In the genomic region with DNA sequence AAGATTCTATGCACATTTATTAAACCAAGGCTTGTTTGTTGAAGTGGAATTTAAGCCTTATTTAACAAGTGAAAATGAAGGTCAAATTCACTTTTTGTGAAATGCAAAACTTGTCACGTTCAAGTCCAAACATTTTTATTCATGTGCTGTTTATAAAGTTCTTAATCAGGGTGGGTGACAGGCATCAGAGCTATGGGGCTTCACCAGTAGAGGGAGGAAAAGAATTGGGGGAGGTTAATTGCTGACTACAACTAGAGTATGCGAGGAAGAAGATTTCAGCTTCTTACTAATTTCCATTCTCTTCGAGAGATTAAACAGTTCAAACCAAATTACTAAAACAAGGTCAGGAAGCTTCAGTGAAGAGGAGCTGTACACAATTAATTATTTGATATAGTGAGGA, we compare ENCODE assay signal across 14 cellular contexts. TPM values are rescaled to one million over a fixed set of nuclear protein-coding genes. Genes with fewer than 3 reads are reported as not detected.
DNase-seq lines count a peak whose midpoint lies in the region; ATAC-seq, FAIRE-seq and TF ChIP-seq lines count a peak whose summit lies in the region.
"Had no signal": no experiment of that assay in that cellular context is flagged by ENCODE, and none has a peak within 500 bp of the region (broad histone marks: within the 10 kb centered on the region; RNA-seq: fewer than 3 reads in every experiment).

No MANE protein-coding gene starts in this region.

- TF ChIP-seq POLR2A in A549 (IDR thresholded peaks at IDR 0.05; ENCODE audit: low read length) (no peak), lower leg skin (IDR thresholded peaks at IDR 0.05) (no peak)

- H3K9me3 ChIP-seq in A549 (no peaks in the 10 kb centered on the region), heart right ventricle (no peaks in the 10 kb centered on the region), aorta (ENCODE audit: control insufficient read depth, low read length) (no peaks in the 10 kb centered on the region), SJCRH30 (replicated peaks) (no peaks in the 10 kb centered on the region)

- H3K4me1 ChIP-seq in A549 (peaks cover 25% of the 10 kb centered on the region), heart right ventricle (peaks cover 0 to 14% (median 9%) of the 10 kb centered on the region in 9 donors), aorta (ENCODE audit: control insufficient read depth in 1 of 2, insufficient read depth in 2 of 2, low read length in 2 of 2) (no peaks in the 10 kb centered on the region), SJCRH30 (no peaks in the 10 kb centered on the region)

- TF ChIP-seq EP300 in A549 (IDR thresholded peaks at IDR 0.05): no peak

- intact Hi-C loops in heart right ventricle (cut with DNase I): no loop called here
- intact Hi-C loops in aorta (cut with DNase I): no loop called here
- intact Hi-C loops in lower leg skin (cut with DNase I; ENCODE audit: low total_unique reads): no loop called here

- peak overlapping the region in 1 of 2 experiments; percentile 69; a peak in 3 of 6 replicates for H3K27ac ChIP-seq in A549
- H3K27ac ChIP-seq in angular gyrus (ENCODE audit: low read depth, low read length): peak overlapping the region; percentile 43
- peak overlapping the region in 6 of 10 donors; percentile 31 to 58 (median 52) for H3K27ac ChIP-seq in heart right ventricle
- H3K27ac ChIP-seq in aorta (ENCODE audit: low read depth in 1 of 2, low read length in 2 of 2): no peak overlapping the region
- H3K27ac ChIP-seq in SJCRH30: no peak overlapping the region
- H3K27ac ChIP-seq: epithelial cell of prostate had no signal

- peak; percentile 74 to 79 for ATAC-seq in A549
- peak in 2 of 8 donors; percentile 53 to 64 for ATAC-seq in heart right ventricle
- ATAC-seq in aorta (ENCODE audit: low FRiP score): no peak
- no peak for ATAC-seq in HG03378 (IDR thresholded peaks at IDR 0.05; ENCODE audit: unreplicated experiment)
- ATAC-seq: activated CD4-positive, CD25-positive, alpha-beta regulatory T cell treated with anti-CD3 and anti-CD28 coated beads, Interleukin-2, amount 50 U/mL, for 24 hours had no signal

- H3K36me3 ChIP-seq in H7 (replicated peaks; ENCODE audit: control insufficient read depth, insufficient read depth, low read length) (no peaks in the 10 kb centered on the region), heart right ventricle (no peaks in the 10 kb centered on the region), aorta (ENCODE audit: control insufficient read depth in 1 of 2, insufficient read depth in 2 of 2, low read length in 1 of 2) (no peaks in the 10 kb centered on the region), SJCRH30 (no peaks in the 10 kb centered on the region)

- peak in 1 of 2 experiments; percentile 20; a peak in 1 of 5 replicates for TF ChIP-seq RAD21 in A549 (conservative IDR thresholded peaks at IDR 0.05 in 1 of 2, IDR thresholded peaks at IDR 0.05 in 1 of 2)

- H3K4me3 ChIP-seq in A549: no peak overlapping the region
- H3K4me3 ChIP-seq in H7 (ENCODE audit: insufficient read depth, low read depth, low read length): no peak overlapping the region
- no peak overlapping the region for H3K4me3 ChIP-seq in heart right ventricle
- no peak overlapping the region for H3K4me3 ChIP-seq in aorta (ENCODE audit: low read length in 2 of 2)
- H3K4me3 ChIP-seq in lower leg skin (ENCODE audit: low read depth, poor library complexity, severe bottlenecking): no peak overlapping the region
- H3K4me3 ChIP-seq in SJCRH30: no peak overlapping the region

- CTCF ChIA-PET in A549 (lab: Yijun Ruan, JAX): interaction anchor here (0.7 to 2.7 kb wide), 12 partner anchors 8 to 79 kb away, joined by 3 to 9 read pairs (median 4); no protein-coding TSS in a partner anchor

- H3K4me2 ChIP-seq in A549: peak overlapping the region; percentile 5; the same call in 2 of the 3 replicates

- POLR2A ChIA-PET in A549 (lab: Yijun Ruan, JAX): no interaction called here

- peak; percentile 73 for FAIRE-seq in A549 (lab: Jason Lieb, UNC)

- H3K27me3 ChIP-seq in H7 (ENCODE audit: control insufficient read depth, insufficient read depth, low read length) (no peaks in the 10 kb centered on the region), heart right ventricle (no peaks in the 10 kb centered on the region), aorta (ENCODE audit: control insufficient read depth in 1 of 2, insufficient read depth in 2 of 2, low read length in 1 of 2) (no peaks in the 10 kb centered on the region), SJCRH30 (no peaks in the 10 kb centered on the region)

- WGBS in A549 (ENCODE audit: missing lambda C conversion rate): 48% methylated on average over 3 of the region's 3 CpGs
- 56 to 65% methylated on average over 3 of the region's 3 CpGs for WGBS in heart right ventricle, 2 donors
- WGBS in aorta, 2 donors: 46 to 49% methylated on average over 3 of the region's 3 CpGs
- 66 to 71% methylated on average over 3 of the region's 3 CpGs for WGBS in lower leg skin, 2 donors

- TF ChIP-seq CTCF in A549 (IDR thresholded peaks at IDR 0.05) (peak; percentile 28; the same call in 1 of the 3 replicates), heart right ventricle (IDR thresholded peaks at IDR 0.05) (peak in 6 of 9 donors; percentile 18 to 43 (median 34)), lower leg skin (IDR thresholded peaks at IDR 0.05) (no peak)

- DNase-seq in A549 (ENCODE audit: low read depth in 1 of 2, low spot score in 1 of 2): peak in 1 of 2 experiments; percentile 51
- peak; percentile 70 for DNase-seq in H7
- no peak for DNase-seq in heart right ventricle
- no peak for DNase-seq in aorta
- DNase-seq in lower leg skin (ENCODE audit: low spot score in 2 of 2): no peak
- no peak for DNase-seq in SJCRH30
- DNase-seq: activated naive CD4-positive, alpha-beta T cell treated with anti-CD3 and anti-CD28 coated beads for 36 hours; CD4-positive, alpha-beta T cell; MM.1S; stimulated activated naive CD4-positive, alpha-beta T cell had no signal

TF ChIP-seq in A549, 52 proteins besides CTCF, POLR2A, EP300 and RAD21 (continues in another document):
- no peak for TF ChIP-seq EHMT2 (IDR thresholded peaks at IDR 0.05; ENCODE audit: low read depth)
- TF ChIP-seq RFX5 (IDR thresholded peaks at IDR 0.05): no peak
- TF ChIP-seq, protein P1, sequence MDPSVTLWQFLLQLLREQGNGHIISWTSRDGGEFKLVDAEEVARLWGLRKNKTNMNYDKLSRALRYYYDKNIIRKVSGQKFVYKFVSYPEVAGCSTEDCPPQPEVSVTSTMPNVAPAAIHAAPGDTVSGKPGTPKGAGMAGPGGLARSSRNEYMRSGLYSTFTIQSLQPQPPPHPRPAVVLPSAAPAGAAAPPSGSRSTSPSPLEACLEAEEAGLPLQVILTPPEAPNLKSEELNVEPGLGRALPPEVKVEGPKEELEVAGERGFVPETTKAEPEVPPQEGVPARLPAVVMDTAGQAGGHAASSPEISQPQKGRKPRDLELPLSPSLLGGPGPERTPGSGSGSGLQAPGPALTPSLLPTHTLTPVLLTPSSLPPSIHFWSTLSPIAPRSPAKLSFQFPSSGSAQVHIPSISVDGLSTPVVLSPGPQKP (IDR thresholded peaks at IDR 0.05; ENCODE audit: low read depth, low read length): no peak
- no peak for TF ChIP-seq HOXB13 (CRISPR knock-in tag; IDR thresholded peaks at IDR 0.05; ENCODE audit: low read depth)
- no peak for TF ChIP-seq NPAS2 (CRISPR knock-in tag; IDR thresholded peaks at IDR 0.05; ENCODE audit: borderline replicate concordance)
- no peak for TF ChIP-seq HEYL (CRISPR knock-in tag; IDR thresholded peaks at IDR 0.05)
- TF ChIP-seq TP53 (CRISPR knock-in tag; IDR thresholded peaks at IDR 0.05): no peak
- no peak for TF ChIP-seq FOXS1 (CRISPR knock-in tag; IDR thresholded peaks at IDR 0.05)
- TF ChIP-seq, protein P2, sequence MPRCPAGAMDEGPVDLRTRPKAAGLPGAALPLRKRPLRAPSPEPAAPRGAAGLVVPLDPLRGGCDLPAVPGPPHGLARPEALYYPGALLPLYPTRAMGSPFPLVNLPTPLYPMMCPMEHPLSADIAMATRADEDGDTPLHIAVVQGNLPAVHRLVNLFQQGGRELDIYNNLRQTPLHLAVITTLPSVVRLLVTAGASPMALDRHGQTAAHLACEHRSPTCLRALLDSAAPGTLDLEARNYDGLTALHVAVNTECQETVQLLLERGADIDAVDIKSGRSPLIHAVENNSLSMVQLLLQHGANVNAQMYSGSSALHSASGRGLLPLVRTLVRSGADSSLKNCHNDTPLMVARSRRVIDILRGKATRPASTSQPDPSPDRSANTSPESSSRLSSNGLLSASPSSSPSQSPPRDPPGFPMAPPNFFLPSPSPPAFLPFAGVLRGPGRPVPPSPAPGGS (IDR thresholded peaks at IDR 0.05): no peak
- TF ChIP-seq ZNF302 (CRISPR knock-in tag; IDR thresholded peaks at IDR 0.05): no peak

RNA-seq across cellular contexts. Expression of a gene that starts 9.7 kb away (rescaled TPM):
- 10.4 and 12.6 TPM in 2 replicates for polyA plus RNA-seq in A549 (2011; rRNA removed)
- 21.3 and 23.1 TPM in 2 replicates for polyA plus RNA-seq in A549 (2012; cell fraction: cytosol; rRNA removed)
- 93.2 and 98.3 TPM in 2 replicates for polyA plus RNA-seq in A549 (2012; cell fraction: nucleus; rRNA removed)
- polyA plus RNA-seq in A549 (2017; fragmentation: RNase III; extraction: RNeasy Plus Mini Kit Qiagen cat#74134 plus additional on column Dnase treatment): 18.5 to 25.1 TPM (median 19.3 TPM) in 3 replicates
- 8.8 and 11.1 TPM in 2 replicates for polyA minus RNA-seq in A549 (2011; rRNA and poly(A)+ RNA removed)
- total RNA-seq in H7 (2014; rRNA removed; shearing (Covaris generic)): 2.1 and 2.2 TPM in 2 replicates
- total RNA-seq in heart right ventricle: 10 to 100 TPM in 4 of 10 donors, 1 to 10 TPM in 6; 6.6 to 15.5 (median 9.5) TPM
- polyA plus RNA-seq in heart right ventricle: 10 to 100 TPM; 17.6 to 19.8 TPM
- total RNA-seq in aorta: 10 to 100 TPM in 1 of 2 donors, 1 to 10 TPM in 1; 10.0 to 16.4 TPM
- 10 to 100 TPM; 10.8 to 28.3 TPM for polyA plus RNA-seq in aorta
- 10 to 100 TPM in 2 of 4 donors, 1 to 10 TPM in 2; 2.1 to 12.2 (median 7.8) TPM for total RNA-seq in lower leg skin
- total RNA-seq in SJCRH30 (2014; rRNA removed; shearing (Covaris generic)): 5.8 and 5.9 TPM in 2 replicates

RNA-seq across cellular contexts. Expression of a gene that starts 24.2 kb away (rescaled TPM):
- 8.5 and 10.8 TPM in 2 replicates for polyA plus RNA-seq in A549 (2011; rRNA removed)
- 8.6 and 8.8 TPM in 2 replicates for polyA plus RNA-seq in A549 (2012; cell fraction: cytosol; rRNA removed)
- polyA plus RNA-seq in A549 (2012; cell fraction: nucleus; rRNA removed): 30.0 and 37.7 TPM in 2 replicates
- 6.0 to 7.9 TPM (median 7.2 TPM) in 3 replicates for polyA plus RNA-seq in A549 (2017; fragmentation: RNase III; extraction: RNeasy Plus Mini Kit Qiagen cat#74134 plus additional on column Dnase treatment)
- polyA minus RNA-seq in A549 (2011; rRNA and poly(A)+ RNA removed): 6.5 and 7.9 TPM in 2 replicates
- total RNA-seq in H7 (2014; rRNA removed; shearing (Covaris generic)): 14.9 and 18.9 TPM in 2 replicates
- 10 to 100 TPM in 1 of 10 donors, 1 to 10 TPM in 9; 7.0 to 12.8 (median 8.4) TPM for total RNA-seq in heart right ventricle
- 10 to 100 TPM in 1 of 2 donors, 1 to 10 TPM in 1; 3.8 to 13.4 TPM for polyA plus RNA-seq in heart right ventricle
- 10 to 100 TPM in 1 of 2 donors, 1 to 10 TPM in 1; 7.7 to 13.1 TPM for total RNA-seq in aorta
- polyA plus RNA-seq in aorta: 1 to 10 TPM; 6.0 to 8.4 TPM
- 10 to 100 TPM; 10.7 to 15.2 (median 13.6) TPM for total RNA-seq in lower leg skin
- 4.0 and 4.2 TPM in 2 replicates for total RNA-seq in SJCRH30 (2014; rRNA removed; shearing (Covaris generic))

Comparison
In these comparisons a context has a peak if more than half of its experiments do, and no peak if none do; other contexts are left out.
1. ATAC-seq: peak in A549 (2 of 2); none in aorta (single experiment) and HG03378 (single experiment).
2. H3K27ac ChIP-seq: peak in angular gyrus (single experiment) and heart right ventricle (6 of 10); none in aorta (0 of 2) and SJCRH30 (single experiment).
3. CTCF ChIP-seq: peak in A549 (single experiment) and heart right ventricle (6 of 9); none in lower leg skin (0 of 3).